8 cellular contexts compared by ENCODE assay signal in the genomic region with DNA sequence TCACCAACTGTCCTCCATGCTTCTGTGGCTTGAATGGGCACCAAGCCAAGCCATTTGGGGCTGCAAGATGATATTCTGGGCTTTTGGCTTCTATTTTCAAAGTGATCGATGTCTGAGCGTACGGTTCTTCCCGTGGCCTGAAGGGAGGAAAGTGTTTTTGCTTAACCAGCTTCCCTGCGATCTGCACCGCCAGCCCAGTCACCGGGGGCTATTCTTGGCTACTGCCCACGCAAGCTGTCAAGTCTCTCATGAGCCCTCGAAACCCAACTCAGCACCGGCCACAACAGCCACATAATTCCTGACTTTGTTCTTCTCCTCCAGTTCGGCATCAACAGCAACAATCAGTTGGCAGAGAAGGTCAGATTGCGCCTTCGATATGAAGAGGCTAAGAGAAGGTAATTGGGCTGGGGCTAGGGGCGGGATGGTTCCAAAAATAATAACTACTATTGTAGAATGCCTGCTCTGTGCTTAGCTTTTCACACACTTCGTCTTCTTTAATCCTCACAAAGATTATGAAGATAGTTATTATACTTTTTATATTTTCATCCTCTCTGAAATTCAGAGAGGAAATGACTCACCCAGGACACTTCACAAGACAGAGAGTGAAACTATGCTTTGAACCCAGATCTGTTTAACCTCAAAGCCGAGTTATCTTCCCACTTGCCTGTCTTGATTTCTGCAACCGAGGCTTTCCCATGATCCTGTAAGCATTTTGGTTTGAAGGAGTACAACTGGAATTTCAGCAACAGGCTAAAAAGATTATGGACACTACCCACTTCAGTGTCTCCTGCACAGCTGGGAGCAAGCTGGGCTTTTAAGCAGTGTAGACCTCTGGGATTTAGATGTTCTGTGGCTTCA.
A peak's percentile ranks its signal among the peaks of the same experiment; 100 is the strongest.
DNase-seq lines count a peak whose midpoint lies in the region; ATAC-seq and TF ChIP-seq lines count a peak whose summit lies in the region.

No MANE protein-coding gene starts in this region.

- peaks cover 42% of the 10 kb centered on the region for H3F3A ChIP-seq in PC-9 (ENCODE audit: insufficient read depth, low read depth)

- H4K20me1 ChIP-seq in PC-9 (ENCODE audit: insufficient read depth): no peaks in the 10 kb centered on the region; the same call in 1 of the 2 replicates

- H3K27ac ChIP-seq in PC-9: peak overlapping the region; percentile 61
- peak overlapping the region; percentile 75 to 79 for H3K27ac ChIP-seq in breast epithelium
- H3K27ac ChIP-seq in spleen: peak overlapping the region in 6 of 8 donors; percentile 3 to 56 (median 26)

- H3K4me3 ChIP-seq in PC-9 (no peak overlapping the region), breast epithelium (peak overlapping the region in 2 of 3 donors; percentile 16 to 46), spleen (peak overlapping the region in 1 of 8 donors; percentile 19)

- TF ChIP-seq CTCF in PC-9 (conservative IDR thresholded peaks at IDR 0.05): no peak
- TF ChIP-seq CTCF in breast epithelium (IDR thresholded peaks at IDR 0.05): no peak
- TF ChIP-seq CTCF in spleen (IDR thresholded peaks at IDR 0.05 in 8 of 11, conservative IDR thresholded peaks at IDR 0.05 in 3 of 11): no peak

- H3K4me1 ChIP-seq in PC-9 (replicated peaks; ENCODE audit: insufficient read depth): peaks cover 25% of the 10 kb centered on the region
- peaks cover 0 to 8% of the 10 kb centered on the region in 2 donors for H3K4me1 ChIP-seq in breast epithelium
- H3K4me1 ChIP-seq in spleen: peaks cover 0 to 14% (median 3%) of the 10 kb centered on the region in 6 donors

- intact Hi-C loops in PC-9 (cut with micrococcal nuclease; ENCODE audit: unreplicated experiment): loop anchor here (2.0 kb wide), 1 partner anchor 45 kb away; no protein-coding TSS in a partner anchor
- intact Hi-C loops in breast epithelium (cut with DNase I; ENCODE audit: low total_unique reads): no loop called here
- intact Hi-C loops in spleen (cut with DNase I; ENCODE audit: low total_unique reads): no loop called here

- H2AFZ ChIP-seq in PC-9: no peak overlapping the region

- POLR2A ChIA-PET in PC-9 (lab: Charles Lee; ENCODE audit: unreplicated experiment): interaction anchor here (0.6 kb wide), 2 partner anchors 69 to 95 kb away, joined by 5 read pairs; no protein-coding TSS in a partner anchor

- H3K4me2 ChIP-seq in PC-9: peak overlapping the region; percentile 36; the same call in 1 of the 2 replicates

- TSS peak; percentile 6 for BruUV-seq in PC-9 (replicated peaks; lab: Mats Ljungman, UMichigan)

- 45 to 69% (median 58%) methylated on average over 17 of the region's 17 CpGs for WGBS in spleen, 5 donors

- H3K27me3 ChIP-seq in PC-9 (ENCODE audit: insufficient read depth, low read depth): no peaks in the 10 kb centered on the region
- H3K27me3 ChIP-seq in breast epithelium: no peaks in the 10 kb centered on the region
- no peaks in the 10 kb centered on the region for H3K27me3 ChIP-seq in spleen (replicated peaks in 1 of 7)

- peaks cover 59% of the 10 kb centered on the region for H3K36me3 ChIP-seq in PC-9 (ENCODE audit: low read depth)
- no peaks in the 10 kb centered on the region for H3K36me3 ChIP-seq in breast epithelium
- no peaks in the 10 kb centered on the region for H3K36me3 ChIP-seq in spleen

- TF ChIP-seq POLR2A in breast epithelium (IDR thresholded peaks at IDR 0.05) (no peak), spleen (IDR thresholded peaks at IDR 0.05) (no peak), GM18505 (IDR thresholded peaks at IDR 0.05; ENCODE audit: borderline replicate concordance, extremely low read depth, insufficient read depth, insufficient read length) (no peak)

- no peaks in the 10 kb centered on the region for H3K9me2 ChIP-seq in PC-9 (ENCODE audit: insufficient read depth)

- CTCF ChIA-PET in PC-9 (lab: Charles Lee): interaction anchor here (0.6 kb wide), 1 partner anchor 22 kb away, joined by 12 read pairs; no protein-coding TSS in a partner anchor

- ATAC-seq in HG03045 (IDR thresholded peaks at IDR 0.05; ENCODE audit: unreplicated experiment) (no peak), GM18505 (IDR thresholded peaks at IDR 0.05; ENCODE audit: unreplicated experiment) (no peak)

- H3K79me2 ChIP-seq in PC-9 (ENCODE audit: low read depth): peaks cover 7% of the 10 kb centered on the region; the same call in 1 of the 2 replicates

- no peaks in the 10 kb centered on the region for H3K9me3 ChIP-seq in PC-9 (ENCODE audit: insufficient read depth, low read depth)
- no peaks in the 10 kb centered on the region for H3K9me3 ChIP-seq in breast epithelium
- H3K9me3 ChIP-seq in spleen: no peaks in the 10 kb centered on the region

- DNase-seq in stimulated activated CD4-positive, alpha-beta T cell treated with anti-CD3 and anti-CD28 coated beads, Interleukin-12 subunit alpha, Interleukin-12 subunit beta, amount 100 ng/mL, for 48 hours (ENCODE audit: low read depth in 2 of 3, low spot score in 1 of 3): peak; percentile 14 to 29 (median 26)
- DNase-seq in stimulated activated CD4-positive, alpha-beta T cell treated with anti-CD3 and anti-CD28 coated beads, Interleukin-12 subunit alpha, Interleukin-12 subunit beta, amount 100 ng/mL, for 4 hours: no peak
- DNase-seq in PC-9: peak; percentile 47
- no peak for DNase-seq in breast epithelium (ENCODE audit: low spot score in 2 of 2)
- peak; percentile 68 for DNase-seq in spleen
- DNase-seq in T-helper 9 cell: no peak

Comparison
In these comparisons a context has a peak if more than half of its experiments do, and no peak if none do; other contexts are left out.
1. DNase-seq: peak in stimulated activated CD4-positive, alpha-beta T cell treated with anti-CD3 and anti-CD28 coated beads, Interleukin-12 subunit alpha, Interleukin-12 subunit beta, amount 100 ng/mL, for 48 hours (3 of 3), PC-9 (2 of 2) and spleen (single experiment); none in stimulated activated CD4-positive, alpha-beta T cell treated with anti-CD3 and anti-CD28 coated beads, Interleukin-12 subunit alpha, Interleukin-12 subunit beta, amount 100 ng/mL, for 4 hours (single experiment), breast epithelium (0 of 2) and T-helper 9 cell (single experiment).
2. H3K27ac ChIP-seq: peak in every context shown above with its lines; median percentile 77 in breast epithelium; 61 in PC-9; 26 in spleen.